ENCODE assay signal across 8 cellular contexts in genomic region chr11:58900479-58901420, GRCh38. TPM values are rescaled to one million over a fixed set of nuclear protein-coding genes. Genes with fewer than 3 reads are reported as not detected.
A peak's percentile ranks its signal among the peaks of the same experiment; 100 is the strongest.
DNase-seq lines count a peak whose midpoint lies in the region; ATAC-seq, FAIRE-seq and TF ChIP-seq lines count a peak whose summit lies in the region.

No MANE protein-coding gene starts in this region.

- H3K27me3 ChIP-seq in RWPE2 (ENCODE audit: insufficient read depth, poor library complexity, severe bottlenecking) (peaks cover 11% of the 10 kb centered on the region), endothelial cell of umbilical vein (ENCODE audit: control insufficient read depth in 2 of 2, insufficient read depth in 2 of 2, low read length in 2 of 2) (peaks cover 8 to 10% of the 10 kb centered on the region in 2 experiments)

- TF ChIP-seq CTCF in RWPE2 (IDR thresholded peaks at IDR 0.05; ENCODE audit: poor library complexity, severe bottlenecking) (peak; percentile 52), endothelial cell of umbilical vein (IDR thresholded peaks at IDR 0.05; ENCODE audit: extremely low read depth in 1 of 2, insufficient read depth in 1 of 2, low read depth in 1 of 2, low read length in 2 of 2) (peak; percentile 31 to 43)

- FAIRE-seq in endothelial cell of umbilical vein (lab: Jason Lieb, UNC) = no peak

- peaks cover 44% of the 10 kb centered on the region for H3K27me3 Mint-ChIP-seq in activated naive CD4-positive, alpha-beta T cell treated with anti-CD3 and anti-CD28 coated beads, Interleukin-2, amount 10 ng/mL, durations not matched to agents 7 days and 5 days
- H3K27me3 Mint-ChIP-seq in memory B cell = peaks cover 36% of the 10 kb centered on the region

- ATAC-seq in HG03342 (IDR thresholded peaks at IDR 0.05; ENCODE audit: unreplicated experiment) = peak; percentile 68
- peak; percentile 69 for ATAC-seq in RWPE2 (ENCODE audit: low read depth)
- peak; percentile 38 for ATAC-seq in memory B cell (ENCODE audit: low read depth)
- no peak for ATAC-seq in HG03571 (IDR thresholded peaks at IDR 0.05; ENCODE audit: unreplicated experiment)

- no peaks in the 10 kb centered on the region for H3K9me3 Mint-ChIP-seq in activated naive CD4-positive, alpha-beta T cell treated with anti-CD3 and anti-CD28 coated beads, Interleukin-2, amount 10 ng/mL, durations not matched to agents 7 days and 5 days
- no peaks in the 10 kb centered on the region for H3K9me3 Mint-ChIP-seq in memory B cell

- no peak overlapping the region for H3K4me3 Mint-ChIP-seq in activated naive CD4-positive, alpha-beta T cell treated with anti-CD3 and anti-CD28 coated beads, Interleukin-2, amount 10 ng/mL, durations not matched to agents 7 days and 5 days
- peak overlapping the region; percentile 12 for H3K4me3 Mint-ChIP-seq in memory B cell

- no peak for TF ChIP-seq POLR2A in endothelial cell of umbilical vein (IDR thresholded peaks at IDR 0.05; ENCODE audit: low read depth, low read length)

- DNase-seq in activated naive CD4-positive, alpha-beta T cell treated with anti-CD3 and anti-CD28 coated beads, Interleukin-2, amount 10 ng/mL, durations not matched to agents 7 days and 5 days = peak; percentile 59
- no peak for DNase-seq in activated naive CD4-positive, alpha-beta T cell (lab: John Stamatoyannopoulos, UW)
- DNase-seq in RWPE2 (ENCODE audit: low spot score) = no peak
- DNase-seq in endothelial cell of umbilical vein (ENCODE audit: low read depth, low spot score) = peak; percentile 41
- peak in 1 of 2 donors; percentile 30 for DNase-seq in memory B cell (ENCODE audit: low spot score in 2 of 2)
- DNase-seq in ureter (ENCODE audit: low spot score) = peak; percentile 67

- dilution Hi-C loops in endothelial cell of umbilical vein (cut with MboI; ENCODE audit: extremely low pct_ligation_motif_present, low sequenced_read_pairs) = no loop called here

- no peak overlapping the region for H3K4me2 ChIP-seq in endothelial cell of umbilical vein (ENCODE audit: insufficient read depth, low read length)

- no peaks in the 10 kb centered on the region for H4K20me1 ChIP-seq in endothelial cell of umbilical vein (replicated peaks; ENCODE audit: control insufficient read depth, extremely low read depth, insufficient read depth, low read length)

- BruUV-seq in endothelial cell of umbilical vein (replicated peaks; lab: Mats Ljungman, UMichigan) = no TSS peak

- no peaks in the 10 kb centered on the region for H3K9me1 ChIP-seq in endothelial cell of umbilical vein (replicated peaks; ENCODE audit: control insufficient read depth, extremely low read depth, insufficient read depth, low read length)

- H3K4me1 ChIP-seq in RWPE2 (ENCODE audit: insufficient read depth, poor library complexity, severe bottlenecking) (no peaks in the 10 kb centered on the region), endothelial cell of umbilical vein (ENCODE audit: control insufficient read depth, extremely low read depth, insufficient read depth, low read length) (no peaks in the 10 kb centered on the region)

- no peaks in the 10 kb centered on the region for H3K79me2 ChIP-seq in endothelial cell of umbilical vein (ENCODE audit: control insufficient read depth, insufficient read depth, low read length)

- POLR2A ChIA-PET in endothelial cell of umbilical vein (lab: Charles Lee) = no interaction called here

- CTCF ChIA-PET in activated naive CD4-positive, alpha-beta T cell treated with anti-CD3 and anti-CD28 coated beads, Interleukin-2, amount 10 ng/mL, durations not matched to agents 7 days and 5 days (lab: Charles Lee) = interaction anchor here (0.7 to 1.4 kb wide), 7 partner anchors 10 to 254 kb away, joined by 3 to 7 read pairs (median 4); no protein-coding TSS in a partner anchor
- CTCF ChIA-PET in endothelial cell of umbilical vein (lab: Charles Lee) = interaction anchor here (1.0 to 1.8 kb wide), 3 partner anchors 14 to 258 kb away, joined by 3 to 6 read pairs (median 4); no protein-coding TSS in a partner anchor

- no peaks in the 10 kb centered on the region for H3K4me1 Mint-ChIP-seq in activated naive CD4-positive, alpha-beta T cell treated with anti-CD3 and anti-CD28 coated beads, Interleukin-2, amount 10 ng/mL, durations not matched to agents 7 days and 5 days
- peaks cover 2% of the 10 kb centered on the region for H3K4me1 Mint-ChIP-seq in memory B cell

- no peak overlapping the region for H3K27ac Mint-ChIP-seq in activated naive CD4-positive, alpha-beta T cell treated with anti-CD3 and anti-CD28 coated beads, Interleukin-2, amount 10 ng/mL, durations not matched to agents 7 days and 5 days
- no peak overlapping the region for H3K27ac Mint-ChIP-seq in memory B cell

- H3K9me3 ChIP-seq in RWPE2 (ENCODE audit: severe bottlenecking) = no peaks in the 10 kb centered on the region
- H3K9me3 ChIP-seq in endothelial cell of umbilical vein (replicated peaks; ENCODE audit: control insufficient read depth, insufficient read depth, low read length) = no peaks in the 10 kb centered on the region

- intact Hi-C loops in endothelial cell of umbilical vein (cut with micrococcal nuclease) = loop anchor here (2.0 kb wide), 1 partner anchor 246 kb away; no protein-coding TSS in a partner anchor

- H3K9ac ChIP-seq in endothelial cell of umbilical vein (replicated peaks; ENCODE audit: extremely low read depth, insufficient read depth, low read length) = no peak overlapping the region

- H3K36me3 ChIP-seq in RWPE2 (ENCODE audit: low read depth) (no peaks in the 10 kb centered on the region), endothelial cell of umbilical vein (ENCODE audit: control insufficient read depth in 2 of 2, extremely low read depth in 1 of 2, insufficient read depth in 2 of 2, low read length in 2 of 2) (no peaks in the 10 kb centered on the region)

- no peak overlapping the region for H3K27ac ChIP-seq in RWPE2 (ENCODE audit: poor library complexity, severe bottlenecking)
- H3K27ac ChIP-seq in endothelial cell of umbilical vein (ENCODE audit: insufficient read depth, low read depth, low read length) = no peak overlapping the region

- no peak overlapping the region for H3K4me3 ChIP-seq in RWPE2 (ENCODE audit: severe bottlenecking)
- H3K4me3 ChIP-seq in endothelial cell of umbilical vein (replicated peaks in 1 of 3; ENCODE audit: insufficient read depth in 1 of 3, low read depth in 1 of 3, low read length in 3 of 3) = no peak overlapping the region

- H3K36me3 Mint-ChIP-seq in activated naive CD4-positive, alpha-beta T cell treated with anti-CD3 and anti-CD28 coated beads, Interleukin-2, amount 10 ng/mL, durations not matched to agents 7 days and 5 days = no peaks in the 10 kb centered on the region
- H3K36me3 Mint-ChIP-seq in memory B cell = no peaks in the 10 kb centered on the region

- H2AFZ ChIP-seq in endothelial cell of umbilical vein (ENCODE audit: low read depth, low read length) = no peak overlapping the region

TF ChIP-seq in endothelial cell of umbilical vein, 7 proteins besides CTCF, POLR2A, EP300 and RAD21:
- TF ChIP-seq FOS (IDR thresholded peaks at IDR 0.05; ENCODE audit: borderline replicate concordance, insufficient read depth, low read length) (no peak), EZH2 (IDR thresholded peaks at IDR 0.05; ENCODE audit: borderline replicate concordance, low read depth, low read length, severe bottlenecking) (no peak), POLR2AphosphoS5 (IDR thresholded peaks at IDR 0.05; ENCODE audit: insufficient read depth, low read depth, low read length) (no peak)
- TF ChIP-seq, protein P1, sequence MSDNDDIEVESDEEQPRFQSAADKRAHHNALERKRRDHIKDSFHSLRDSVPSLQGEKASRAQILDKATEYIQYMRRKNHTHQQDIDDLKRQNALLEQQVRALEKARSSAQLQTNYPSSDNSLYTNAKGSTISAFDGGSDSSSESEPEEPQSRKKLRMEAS (IDR thresholded peaks at IDR 0.05; ENCODE audit: insufficient read depth, insufficient read length) = no peak

RNA-seq across cellular contexts. Expression of gene GLYATL1, which starts 38.5 kb away (rescaled TPM):
- not detected in 2 replicates for total RNA-seq in endothelial cell of umbilical vein
- polyA plus RNA-seq in endothelial cell of umbilical vein = not detected in 2 replicates
- not detected in 2 replicates for polyA plus RNA-seq in endothelial cell of umbilical vein (2011; cell fraction: cytosol; rRNA removed)
- not detected in 2 replicates for polyA plus RNA-seq in endothelial cell of umbilical vein (2011; cell fraction: nucleus; rRNA removed)
- polyA plus RNA-seq in endothelial cell of umbilical vein (2012) = not detected in 2 replicates
- not detected in 2 replicates for polyA minus RNA-seq in endothelial cell of umbilical vein
- not detected for polyA minus RNA-seq in endothelial cell of umbilical vein (2011; cell fraction: cytosol; rRNA and poly(A)+ RNA removed)
- not detected in 2 replicates for polyA minus RNA-seq in endothelial cell of umbilical vein (2011; cell fraction: nucleus; rRNA and poly(A)+ RNA removed)
- total RNA-seq in ureter = 2.4 TPM

RNA-seq across cellular contexts. Expression of gene GLYATL2, which starts 56.2 kb away (rescaled TPM):
- total RNA-seq in endothelial cell of umbilical vein (not detected in 2 replicates), ureter (not detected)
- not detected in 2 replicates for polyA plus RNA-seq in endothelial cell of umbilical vein
- not detected in 2 replicates for polyA plus RNA-seq in endothelial cell of umbilical vein (2011; cell fraction: cytosol; rRNA removed)
- polyA plus RNA-seq in endothelial cell of umbilical vein (2011; cell fraction: nucleus; rRNA removed) = not detected in 2 replicates
- polyA plus RNA-seq in endothelial cell of umbilical vein (2012) = not detected in 2 replicates
- not detected in 2 replicates for polyA minus RNA-seq in endothelial cell of umbilical vein
- polyA minus RNA-seq in endothelial cell of umbilical vein (2011; cell fraction: cytosol; rRNA and poly(A)+ RNA removed) = not detected
- polyA minus RNA-seq in endothelial cell of umbilical vein (2011; cell fraction: nucleus; rRNA and poly(A)+ RNA removed) = not detected in 2 replicates

Comparison
In these comparisons a context has a peak if more than half of its experiments do, and no peak if none do; other contexts are left out.
1. DNase-seq: peak in activated naive CD4-positive, alpha-beta T cell treated with anti-CD3 and anti-CD28 coated beads, Interleukin-2, amount 10 ng/mL, durations not matched to agents 7 days and 5 days (single experiment), endothelial cell of umbilical vein (single experiment) and ureter (single experiment); none in activated naive CD4-positive, alpha-beta T cell (0 of 4) and RWPE2 (single experiment).